14 cellular contexts compared by ENCODE assay signal in genomic region chr4:102641796-102642195, GRCh38.
"Had no signal": no experiment of that assay in that cellular context is flagged by ENCODE, and none has a peak within 500 bp of the region (broad histone marks: within the 10 kb centered on the region; RNA-seq: fewer than 3 reads in every experiment).

No MANE protein-coding gene starts in this region.

- H3K9me3 ChIP-seq: ascending aorta, breast epithelium, gastrocnemius medialis, left ventricle myocardium inferior, tibial artery had no signal

- H3K27me3 ChIP-seq: ascending aorta, breast epithelium, gastrocnemius medialis, tibial artery had no signal

- ATAC-seq: activated CD4-positive, CD25-positive, alpha-beta regulatory T cell treated with anti-CD3 and anti-CD28 coated beads, Interleukin-2, amount 50 U/mL, for 24 hours; effector memory CD8-positive, alpha-beta T cell; gastrocnemius medialis; stimulated activated memory B cell treated with anti-CD40 and anti-IgM and Interleukin-4, amounts not matched to agents 10 μg/mL and 1 μg/mL and 100 μg/mL, for 72 hours had no signal

- H3K4me3 Mint-ChIP-seq: dendritic cell treated with granulocyte-macrophage colony-stimulating factor and Interleukin-4, amounts not matched to agents 40 ng/mL and 50 ng/mL, for 4 days; effector memory CD8-positive, alpha-beta T cell; nephron progenitor cell; stimulated activated memory B cell treated with anti-CD40 and anti-IgM and Interleukin-4, amounts not matched to agents 10 μg/mL and 1 μg/mL and 100 μg/mL, for 72 hours had no signal

- H3K4me1 ChIP-seq: ascending aorta, breast epithelium, gastrocnemius medialis, tibial artery had no signal

- H3K27ac ChIP-seq: breast epithelium, epithelial cell of prostate, gastrocnemius medialis, SK-N-MC, tibial artery had no signal

- DNase-seq: activated CD4-positive, alpha-beta T cell treated with anti-CD3 and anti-CD28 coated beads, Interleukin-2, amount 50 U/mL, for 1 hour; activated naive CD4-positive, alpha-beta T cell treated with Interleukin-2 at 50 U/mL for 16 hours; effector memory CD8-positive, alpha-beta T cell; gastrocnemius medialis; left ventricle myocardium inferior; nephron progenitor cell; tibial artery had no signal

- H3K27ac Mint-ChIP-seq: dendritic cell treated with granulocyte-macrophage colony-stimulating factor and Interleukin-4, amounts not matched to agents 40 ng/mL and 50 ng/mL, for 4 days; nephron progenitor cell; stimulated activated memory B cell treated with anti-CD40 and anti-IgM and Interleukin-4, amounts not matched to agents 10 μg/mL and 1 μg/mL and 100 μg/mL, for 72 hours had no signal

- H3K9me3 Mint-ChIP-seq: dendritic cell treated with granulocyte-macrophage colony-stimulating factor and Interleukin-4, amounts not matched to agents 40 ng/mL and 50 ng/mL, for 4 days; effector memory CD8-positive, alpha-beta T cell; nephron progenitor cell; stimulated activated memory B cell treated with anti-CD40 and anti-IgM and Interleukin-4, amounts not matched to agents 10 μg/mL and 1 μg/mL and 100 μg/mL, for 72 hours had no signal

- H3K4me3 ChIP-seq: ascending aorta, breast epithelium, gastrocnemius medialis, left ventricle myocardium inferior, SK-N-MC, tibial artery had no signal

- H3K27me3 Mint-ChIP-seq: dendritic cell treated with granulocyte-macrophage colony-stimulating factor and Interleukin-4, amounts not matched to agents 40 ng/mL and 50 ng/mL, for 4 days; effector memory CD8-positive, alpha-beta T cell; stimulated activated memory B cell treated with anti-CD40 and anti-IgM and Interleukin-4, amounts not matched to agents 10 μg/mL and 1 μg/mL and 100 μg/mL, for 72 hours had no signal

- H3K36me3 ChIP-seq: breast epithelium had no signal

- H3K4me1 Mint-ChIP-seq: nephron progenitor cell; stimulated activated memory B cell treated with anti-CD40 and anti-IgM and Interleukin-4, amounts not matched to agents 10 μg/mL and 1 μg/mL and 100 μg/mL, for 72 hours had no signal
